21 cellular contexts compared by ENCODE assay signal in genomic region chr4:7293703-7294102, GRCh38.
"Had no signal": no experiment of that assay in that cellular context is flagged by ENCODE, and none has a peak within 500 bp of the region (broad histone marks: within the 10 kb centered on the region; RNA-seq: fewer than 3 reads in every experiment).

No MANE protein-coding gene starts in this region.

- H3K4me3 ChIP-seq: ascending aorta, colonic mucosa had no signal

- DNase-seq: activated CD4-positive, alpha-beta memory T cell treated with anti-CD3 and anti-CD28 coated beads for 36 hours; activated CD4-positive, alpha-beta T cell treated with anti-CD3 and anti-CD28 coated beads, Interleukin-2, amount 10 ng/mL, durations not matched to agents 24 days and 14 days; activated CD4-positive, CD25-positive, alpha-beta regulatory T cell; activated CD4-positive, CD25-positive, alpha-beta regulatory T cell treated with anti-CD3 and anti-CD28 coated beads, Interleukin-2, amount 50 U/mL, for 72 hours; activated CD8-positive, alpha-beta memory T cell treated with anti-CD3 and anti-CD28 coated beads, Interleukin-2, amount 10 ng/mL, durations not matched to agents 7 days and 5 days; activated CD8-positive, alpha-beta memory T cell treated with anti-CD3 and anti-CD28 coated beads, Interleukin-2, amount 50 U/mL, for 4 hours; activated CD8-positive, alpha-beta T cell treated with anti-CD3 and anti-CD28 coated beads, Interleukin-2, amount 10 ng/mL, durations not matched to agents 7 days and 5 days; activated effector memory CD4-positive, alpha-beta T cell treated with anti-CD3 and anti-CD28 coated beads, Interleukin-2, amount 50 U/mL, for 16 hours; activated naive CD4-positive, alpha-beta T cell treated with anti-CD3 and anti-CD28 coated beads, Interleukin-2, amount 10 ng/mL, durations not matched to agents 7 days and 5 days; activated naive CD8-positive, alpha-beta T cell treated with anti-CD3 and anti-CD28 coated beads, Interleukin-2, amount 10 ng/mL, durations not matched to agents 7 days and 5 days; activated T-cell treated with anti-CD3 and anti-CD28 coated beads, Interleukin-2, amount 50 U/mL, for 1 hour; activated T-cell treated with anti-CD3 and anti-CD28 coated beads, Interleukin-2, amount 50 U/mL, for 48 hours; brain microvascular endothelial cell; colonic mucosa; effector CD8-positive, alpha-beta T cell; foreskin fibroblast; head of caudate nucleus; T-helper 1 cell; T-helper 17 cell; T1000 had no signal

- H3K27ac ChIP-seq: ascending aorta, brain microvascular endothelial cell, colonic mucosa had no signal

- H3K27me3 ChIP-seq: ascending aorta, colonic mucosa had no signal

- H3K4me1 ChIP-seq: ascending aorta, colonic mucosa had no signal

- H3K9me3 ChIP-seq: ascending aorta, colonic mucosa had no signal

- H3K36me3 ChIP-seq: ascending aorta, brain microvascular endothelial cell, colonic mucosa had no signal
